14 cellular contexts compared by ENCODE assay signal in genomic region chr15:83858820-83859505, GRCh38.
"Had no signal": no experiment of that assay in that cellular context is flagged by ENCODE, and none has a peak within 500 bp of the region (broad histone marks: within the 10 kb centered on the region; RNA-seq: fewer than 3 reads in every experiment).

No MANE protein-coding gene starts in this region.

- DNase-seq: activated CD4-positive, alpha-beta T cell treated with anti-CD3 and anti-CD28 coated beads, Interleukin-2, amount 50 U/mL, for 4 hours; activated gamma-delta T cell treated with Interleukin-2 at 50 U/mL for 16 hours; hippocampal formation; islet precursor cell; occipital lobe; stimulated activated CD4-positive, alpha-beta T cell treated with anti-CD3 and anti-CD28 coated beads, Interleukin-12 subunit alpha, Interleukin-12 subunit beta, amount 100 ng/mL, for 4 hours; stimulated activated CD4-positive, alpha-beta T cell treated with anti-CD3 and anti-CD28 coated beads, Interleukin-1b, Interleukin-23, amount 100 ng/mL, for 48 hours; stimulated activated CD8-positive, alpha-beta memory T cell treated with anti-CD3 and anti-CD28 coated beads, Interleukin-4, amount 100 ng/mL, for 48 hours; stimulated activated naive CD4-positive, alpha-beta T cell; SW 1271 had no signal

- H3K4me3 Mint-ChIP-seq: activated T-helper 1 cell treated with anti-CD3 and anti-CD28 coated beads, Interleukin-12 subunit alpha, Interleukin-12 subunit beta, Interleukin-2, Interleukin-4 antibody, amounts not matched to agents 30 ng/mL and 10 ng/mL and 1 ng/mL, durations not matched to agents 14 hours and 24 hours and 36 hours had no signal

- FAIRE-seq: urothelium cell line had no signal

- H3K27ac Mint-ChIP-seq: activated naive CD4-positive, alpha-beta T cell treated with anti-CD3 and anti-CD28 coated beads, Interleukin-2, amount 50 U/mL, for 72 hours; activated T-helper 1 cell treated with anti-CD3 and anti-CD28 coated beads, Interleukin-12 subunit alpha, Interleukin-12 subunit beta, Interleukin-2, Interleukin-4 antibody, amounts not matched to agents 30 ng/mL and 10 ng/mL and 1 ng/mL, durations not matched to agents 14 hours and 24 hours and 36 hours had no signal

- H3K36me3 Mint-ChIP-seq: activated naive CD4-positive, alpha-beta T cell treated with anti-CD3 and anti-CD28 coated beads, Interleukin-2, amount 50 U/mL, for 72 hours had no signal

- H3K4me3 ChIP-seq: lung had no signal

- H3K9me3 Mint-ChIP-seq: activated T-helper 1 cell treated with anti-CD3 and anti-CD28 coated beads, Interleukin-12 subunit alpha, Interleukin-12 subunit beta, Interleukin-2, Interleukin-4 antibody, amounts not matched to agents 30 ng/mL and 10 ng/mL and 1 ng/mL, durations not matched to agents 14 hours and 24 hours and 36 hours had no signal

- ATAC-seq: activated naive CD4-positive, alpha-beta T cell treated with anti-CD3 and anti-CD28 coated beads, Interleukin-2, amount 50 U/mL, for 72 hours had no signal
